10 cellular contexts compared by ENCODE assay signal in the genomic region with DNA sequence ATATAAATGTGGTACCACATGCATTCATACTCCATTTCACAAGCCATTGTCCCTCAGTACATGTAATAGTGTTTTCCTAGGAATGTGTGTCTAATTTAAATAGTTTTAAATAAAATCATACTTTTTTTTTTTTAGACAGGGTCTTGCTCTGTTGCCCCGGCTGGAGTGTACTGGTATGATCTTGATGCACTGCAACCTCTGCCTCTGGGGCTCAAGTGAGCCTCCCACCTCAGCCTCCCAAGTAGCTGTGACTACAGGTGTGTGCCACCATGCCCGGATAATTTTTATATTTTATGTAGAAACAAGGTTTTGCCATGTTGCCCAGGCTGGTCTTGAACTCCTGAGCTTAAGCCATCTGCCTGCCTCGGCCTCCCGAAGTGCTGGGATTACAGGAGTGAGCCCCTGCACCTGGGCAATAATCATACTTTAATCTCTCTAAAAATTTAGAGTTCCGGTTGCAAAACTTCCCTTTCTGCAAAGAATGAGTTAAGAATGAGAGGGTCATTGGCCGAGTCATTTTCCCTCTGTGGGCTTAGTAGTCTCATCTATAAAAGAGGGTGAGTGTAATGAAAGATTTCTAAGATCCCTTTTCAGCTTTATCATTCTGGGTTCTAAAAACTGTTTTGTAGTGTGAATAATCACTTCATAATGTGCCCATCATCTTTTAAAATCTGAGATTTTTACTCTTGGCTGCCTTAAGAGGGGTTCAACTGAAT.
DNase-seq lines count a peak whose midpoint lies in the region; ATAC-seq and TF ChIP-seq lines count a peak whose summit lies in the region.
"Had no signal": no experiment of that assay in that cellular context is flagged by ENCODE, and none has a peak within 500 bp of the region (broad histone marks: within the 10 kb centered on the region; RNA-seq: fewer than 3 reads in every experiment).

No MANE protein-coding gene starts in this region.

- intact Hi-C loops in Right ventricle myocardium inferior (cut with DNase I), result no loop called here
- intact Hi-C loops in vagina (cut with DNase I), result no loop called here
- intact Hi-C loops in sciatic nerve (cut with DNase I), result no loop called here

- H3K36me3 ChIP-seq in right atrium auricular region (no peaks in the 10 kb centered on the region), SK-N-MC (ENCODE audit: insufficient read depth, low read length) (no peaks in the 10 kb centered on the region), vagina (no peaks in the 10 kb centered on the region)

- no peaks in the 10 kb centered on the region for H3K9me3 Mint-ChIP-seq in memory B cell

- no peak for DNase-seq in right atrium auricular region (ENCODE audit: low spot score)
- DNase-seq in Right ventricle myocardium inferior (ENCODE audit: missing footprints), result no peak
- no peak for DNase-seq in SK-N-MC (ENCODE audit: low read depth, low spot score)
- no peak for DNase-seq in memory B cell (ENCODE audit: low spot score in 2 of 2)
- no peak for DNase-seq in vagina (ENCODE audit: extremely low spot score in 2 of 2)
- no peak for DNase-seq in sciatic nerve (ENCODE audit: low spot score)
- DNase-seq in ureter (ENCODE audit: low spot score), result no peak
- no peak for DNase-seq in NCI-H446 treated with DMSO at 0.1 percent for 48 hours (lab: John Stamatoyannopoulos, UW)
- DNase-seq: NCI-H1930 had no signal

- peaks cover 28% of the 10 kb centered on the region for H3K4me1 Mint-ChIP-seq in memory B cell

- TF ChIP-seq CTCF in right atrium auricular region (IDR thresholded peaks at IDR 0.05) (no peak), vagina (IDR thresholded peaks at IDR 0.05) (no peak)

- H3K4me3 Mint-ChIP-seq in memory B cell, result peak overlapping the region; percentile 75

- H3K27ac ChIP-seq in right atrium auricular region (peak overlapping the region; percentile 32 to 63), SK-N-MC (peak overlapping the region; percentile 61; the same call in 1 of the 2 replicates), vagina (peak overlapping the region; percentile 60)

- H3K9me3 ChIP-seq in right atrium auricular region (no peaks in the 10 kb centered on the region), SK-N-MC (ENCODE audit: low read depth, low read length) (no peaks in the 10 kb centered on the region), vagina (no peaks in the 10 kb centered on the region)

- ATAC-seq in Right ventricle myocardium inferior (no peak), memory B cell (ENCODE audit: low read depth) (peak; percentile 11), sciatic nerve (no peak)

- no peak for TF ChIP-seq POLR2A in vagina (IDR thresholded peaks at IDR 0.05)

- no peaks in the 10 kb centered on the region for H3K27me3 Mint-ChIP-seq in memory B cell

- peak overlapping the region; percentile 21 for H3K9ac ChIP-seq in SK-N-MC (ENCODE audit: insufficient read length)

- H3K27ac Mint-ChIP-seq in memory B cell, result peak overlapping the region; percentile 82

- H3K36me3 Mint-ChIP-seq in memory B cell, result peaks cover 10% of the 10 kb centered on the region

- H3K4me3 ChIP-seq in right atrium auricular region (no peak overlapping the region), SK-N-MC (peak overlapping the region; percentile 56), vagina (no peak overlapping the region)
- H3K4me3 ChIP-seq: lung had no signal

- H3K27me3 ChIP-seq in right atrium auricular region (no peaks in the 10 kb centered on the region), vagina (no peaks in the 10 kb centered on the region)

- H3K4me1 ChIP-seq in right atrium auricular region (peaks cover 3 to 35% of the 10 kb centered on the region in 2 donors), vagina (peaks cover 27% of the 10 kb centered on the region)
